8 cellular contexts compared by ENCODE assay signal in the genomic region with DNA sequence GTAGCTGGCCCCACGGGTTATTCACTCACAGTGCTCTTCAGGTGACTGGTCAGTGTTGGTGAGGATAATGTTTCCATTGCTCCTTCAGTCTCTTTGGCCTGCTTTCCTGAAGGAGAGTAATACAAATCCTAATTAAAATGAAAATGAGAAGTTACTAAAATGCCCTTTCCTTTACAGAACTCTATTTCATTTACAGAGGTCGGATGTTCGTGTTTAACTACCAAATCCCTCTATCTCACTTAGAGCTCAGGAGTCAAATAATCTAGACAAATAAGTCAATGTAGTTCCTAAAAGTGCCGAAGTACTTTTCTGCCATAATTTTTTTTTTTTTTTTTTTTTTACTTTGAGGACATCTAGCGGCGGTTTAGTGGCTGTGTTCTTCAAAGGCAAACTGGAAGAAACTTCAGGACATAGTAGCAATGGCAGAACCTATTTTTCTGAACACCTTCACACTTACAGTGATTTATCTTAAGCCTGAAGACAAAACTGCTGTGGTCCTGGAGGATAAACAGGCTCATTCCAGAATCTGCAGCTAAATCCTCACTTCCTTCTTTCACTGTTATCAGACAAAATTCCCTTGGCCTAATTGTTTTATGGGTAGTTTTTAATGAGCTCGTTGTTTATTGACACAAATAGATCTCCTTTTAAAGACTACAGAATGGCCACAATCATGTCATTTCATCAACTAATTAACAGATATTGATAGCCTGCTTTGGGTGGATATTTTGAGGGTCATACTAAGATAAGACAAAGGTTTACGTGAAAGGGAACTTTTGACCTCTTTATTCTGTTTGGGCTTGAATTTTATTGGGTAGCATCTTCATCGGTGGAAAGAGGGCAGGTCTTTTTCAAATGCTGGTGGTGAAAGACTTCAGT.
A peak's percentile ranks its signal among the peaks of the same experiment; 100 is the strongest.
DNase-seq lines count a peak whose midpoint lies in the region; ATAC-seq, FAIRE-seq and TF ChIP-seq lines count a peak whose summit lies in the region.

No MANE protein-coding gene starts in this region.

- H3K9me3 ChIP-seq in hepatocyte (ENCODE audit: low read depth) (no peaks in the 10 kb centered on the region), upper lobe of right lung (no peaks in the 10 kb centered on the region)

- TF ChIP-seq CTCF in C4-2B (conservative IDR thresholded peaks at IDR 0.05) (peak; percentile 76), hepatocyte (IDR thresholded peaks at IDR 0.05; ENCODE audit: poor library complexity) (peak; percentile 47), upper lobe of right lung (IDR thresholded peaks at IDR 0.05) (peak; percentile 53)

- H3K36me3 ChIP-seq in hepatocyte (replicated peaks; ENCODE audit: insufficient read depth, low read depth) (no peaks in the 10 kb centered on the region), upper lobe of right lung (no peaks in the 10 kb centered on the region)

- H3K27ac ChIP-seq in C4-2B (no peak overlapping the region), hepatocyte (peak overlapping the region; percentile 67), upper lobe of right lung (no peak overlapping the region)

- 7% methylated on average over 9 of the region's 9 CpGs for WGBS in hepatocyte (ENCODE audit: low lambda C conversion rate, missing lambda C conversion rate)

- intact Hi-C loops in upper lobe of right lung (cut with DNase I) = no loop called here

- DNase-seq in HT-29 (ENCODE audit: low spot score) = peak; percentile 60
- DNase-seq in hepatocyte (ENCODE audit: low spot score) = peak; percentile 53
- no peak for DNase-seq in upper lobe of right lung
- no peak for DNase-seq in Ammon's horn (ENCODE audit: low spot score)

- no peaks in the 10 kb centered on the region for H4K20me1 ChIP-seq in hepatocyte (ENCODE audit: insufficient read depth, poor library complexity, severe bottlenecking)

- peak; percentile 94 for FAIRE-seq in TTC549 (lab: Jason Lieb, UNC)

- H3K27me3 ChIP-seq in hepatocyte (no peaks in the 10 kb centered on the region), upper lobe of right lung (no peaks in the 10 kb centered on the region)

- H2AFZ ChIP-seq in hepatocyte = peak overlapping the region; percentile 53

- H3K79me2 ChIP-seq in hepatocyte = no peaks in the 10 kb centered on the region

- H3K9me2 ChIP-seq in hepatocyte (replicated peaks; ENCODE audit: insufficient read depth) = no peaks in the 10 kb centered on the region

- H3K4me3 ChIP-seq in hepatocyte = no peak overlapping the region
- H3K4me3 ChIP-seq in upper lobe of right lung = no peak overlapping the region

- peak overlapping the region; percentile 53 for H3K4me2 ChIP-seq in hepatocyte

- H3K4me1 ChIP-seq in hepatocyte (ENCODE audit: insufficient read depth) (peaks cover 14% of the 10 kb centered on the region), upper lobe of right lung (no peaks in the 10 kb centered on the region)

- peak; percentile 50 for ATAC-seq in upper lobe of right lung
- ATAC-seq in HG02852 (IDR thresholded peaks at IDR 0.05; ENCODE audit: unreplicated experiment) = no peak
- ATAC-seq in HG02571 (IDR thresholded peaks at IDR 0.05; ENCODE audit: unreplicated experiment) = no peak

Comparison
In these comparisons a context has a peak if more than half of its experiments do, and no peak if none do; other contexts are left out.
1. DNase-seq: peak in HT-29 (single experiment) and hepatocyte (single experiment); none in upper lobe of right lung (single experiment) and Ammon's horn (single experiment).
2. Peak in every context shown above with its lines, with median percentiles within 50 percentile points of each other: CTCF ChIP-seq.